In the genomic region with DNA sequence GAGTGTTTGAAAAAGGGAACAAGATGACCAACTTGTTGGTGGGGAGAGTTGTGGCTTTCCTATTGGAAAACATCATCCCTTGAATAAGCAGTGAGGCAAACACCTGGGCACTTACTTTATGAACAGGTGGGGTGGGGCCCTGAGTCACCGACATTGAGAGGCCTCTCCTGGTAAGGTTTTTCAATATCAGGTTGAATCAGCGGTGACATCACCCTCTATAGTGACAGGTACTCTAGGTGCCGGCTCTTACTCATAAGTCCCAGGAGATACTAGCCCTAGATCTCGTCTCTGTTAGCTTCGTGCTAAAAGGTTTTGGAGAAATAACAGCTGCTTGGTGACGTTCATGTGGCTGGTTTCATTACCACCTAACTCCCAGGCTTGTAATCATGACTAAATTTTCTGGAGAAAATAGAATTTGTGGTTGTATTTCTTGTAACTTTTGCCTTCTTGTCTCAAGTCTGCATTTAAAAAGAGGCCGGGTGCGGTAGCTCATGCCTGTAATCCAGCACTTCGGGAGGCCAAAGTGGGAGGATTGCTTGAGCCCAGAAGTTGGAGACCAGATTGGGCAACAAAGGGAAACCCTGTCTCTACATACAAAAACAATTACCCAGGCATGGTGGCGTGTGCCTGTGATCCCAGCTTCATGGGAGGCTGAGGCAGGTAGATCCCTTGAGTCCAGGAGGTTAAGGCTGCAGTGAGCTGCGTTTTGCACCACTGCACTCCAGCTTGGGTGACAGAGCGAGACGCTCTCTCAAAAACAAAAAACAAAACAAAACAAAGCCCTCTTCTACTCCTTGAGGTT, we compare ENCODE assay signal across 8 cellular contexts. TPM values are rescaled to one million over a fixed set of nuclear protein-coding genes. Genes with fewer than 3 reads are reported as not detected.
DNase-seq lines count a peak whose midpoint lies in the region; ATAC-seq and FAIRE-seq lines count a peak whose summit lies in the region.

No MANE protein-coding gene starts in this region.

- no peak for FAIRE-seq in HTR-8/SVneo (lab: Jason Lieb, UNC)

- peak overlapping the region; percentile 45 for H3K4me3 Mint-ChIP-seq in activated CD4-positive, alpha-beta T cell treated with anti-CD3 and anti-CD28 coated beads, Interleukin-2, amount 10 ng/mL, durations not matched to agents 24 days and 14 days

- intact Hi-C loops in activated CD4-positive, alpha-beta T cell treated with anti-CD3 and anti-CD28 coated beads, Interleukin-2, amount 10 ng/mL, durations not matched to agents 24 days and 14 days (cut with micrococcal nuclease) = loop anchor here (1.0 to 5.0 kb wide), 5 partner anchors 9 to 410 kb away; a partner anchor contains a TSS
- intact Hi-C loops in left colon (cut with DNase I, micrococcal nuclease) = no loop called here

- DNase-seq in DMS153 treated with DMSO at 0.1 percent for 48 hours (lab: John Stamatoyannopoulos, UW; ENCODE audit: unreplicated experiment) (peak; percentile 90), left colon (peak; percentile 71 to 90), ureter (ENCODE audit: low spot score) (peak; percentile 58), HTR-8/SVneo (ENCODE audit: insufficient read length, low spot score) (no peak), OCI-M2 (lab: John Stamatoyannopoulos, UW; ENCODE audit: unreplicated experiment) (no peak)
- peak; percentile 86 for DNase-seq in activated CD4-positive, alpha-beta T cell treated with anti-CD3 and anti-CD28 coated beads, Interleukin-2, amount 10 ng/mL, durations not matched to agents 24 days and 14 days

- H3K27ac Mint-ChIP-seq in activated CD4-positive, alpha-beta T cell treated with anti-CD3 and anti-CD28 coated beads, Interleukin-2, amount 10 ng/mL, durations not matched to agents 24 days and 14 days = peak overlapping the region; percentile 99

- H3K36me3 Mint-ChIP-seq in activated CD4-positive, alpha-beta T cell treated with anti-CD3 and anti-CD28 coated beads, Interleukin-2, amount 10 ng/mL, durations not matched to agents 24 days and 14 days (ENCODE audit: low read depth) = no peaks in the 10 kb centered on the region

- ATAC-seq in GM21360 (IDR thresholded peaks at IDR 0.05; ENCODE audit: unreplicated experiment) (peak; percentile 68), HG03565 (IDR thresholded peaks at IDR 0.05; ENCODE audit: unreplicated experiment) (peak; percentile 65), left colon (peak; percentile 76)

- H3K27me3 Mint-ChIP-seq in activated CD4-positive, alpha-beta T cell treated with anti-CD3 and anti-CD28 coated beads, Interleukin-2, amount 10 ng/mL, durations not matched to agents 24 days and 14 days = no peaks in the 10 kb centered on the region

- H3K4me1 Mint-ChIP-seq in activated CD4-positive, alpha-beta T cell treated with anti-CD3 and anti-CD28 coated beads, Interleukin-2, amount 10 ng/mL, durations not matched to agents 24 days and 14 days = peaks cover 55% of the 10 kb centered on the region

- H3K9me3 Mint-ChIP-seq in activated CD4-positive, alpha-beta T cell treated with anti-CD3 and anti-CD28 coated beads, Interleukin-2, amount 10 ng/mL, durations not matched to agents 24 days and 14 days = no peaks in the 10 kb centered on the region

RNA-seq across cellular contexts. Expression of a gene that starts 19.4 kb away (rescaled TPM):
- total RNA-seq in activated CD4-positive, alpha-beta T cell treated with anti-CD3 and anti-CD28 coated beads, Interleukin-2, amount 10 ng/mL, durations not matched to agents 24 days and 14 days = 1.4 and 1.5 TPM in 2 replicates
- total RNA-seq in left colon (100 to 1,000 TPM; 714 to 770 TPM), ureter (428 TPM)

Comparison
In these comparisons a context has a peak if more than half of its experiments do, and no peak if none do; other contexts are left out.
1. DNase-seq: peak in DMS153 treated with DMSO at 0.1 percent for 48 hours (single experiment), activated CD4-positive, alpha-beta T cell treated with anti-CD3 and anti-CD28 coated beads, Interleukin-2, amount 10 ng/mL, durations not matched to agents 24 days and 14 days (single experiment), left colon (2 of 2) and ureter (single experiment); none in HTR-8/SVneo (single experiment) and OCI-M2 (single experiment).
2. RNA of a gene that starts 19.4 kb away (total RNA-seq): 714 to 770 TPM in left colon and 428 TPM in ureter (single experiment); 1.4 to 1.5 TPM in activated CD4-positive, alpha-beta T cell treated with anti-CD3 and anti-CD28 coated beads, Interleukin-2, amount 10 ng/mL, durations not matched to agents 24 days and 14 days; every median in the first group is over 100 times any median in the second.
3. Peak in every context shown above with its lines, with median percentiles within 50 percentile points of each other: ATAC-seq.